Comparison of ENCODE assay signal across 1 cellular context in the genomic region with DNA sequence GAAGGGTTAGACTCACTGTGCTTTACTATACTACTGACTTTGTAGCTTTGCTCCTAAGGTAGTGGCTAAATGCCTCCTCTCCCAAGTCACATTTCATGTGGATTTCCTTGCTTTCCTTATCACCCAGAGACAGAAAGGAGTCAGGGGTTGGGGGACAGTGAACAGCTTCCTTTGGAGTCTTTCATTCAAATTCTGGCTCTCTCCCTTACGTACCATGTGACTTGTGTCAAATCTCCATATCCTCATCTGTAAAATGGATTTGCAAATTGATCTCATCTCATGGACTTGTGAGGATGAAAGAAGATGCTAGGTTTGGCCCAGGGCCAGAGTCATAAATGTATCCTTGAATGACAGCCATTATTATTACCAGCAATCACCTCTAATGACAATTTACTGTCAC.
TF ChIP-seq lines count a peak whose summit lies in the region.

No MANE protein-coding gene starts in this region.

TF ChIP-seq in K562, 482 proteins besides CTCF, POLR2A, EP300 and RAD21 (continued from another document):
- no peak for TF ChIP-seq ZNF551 (CRISPR knock-in tag; IDR thresholded peaks at IDR 0.05)
- no peak for TF ChIP-seq SMARCB1 (IDR thresholded peaks at IDR 0.05; ENCODE audit: insufficient read length, low read depth)
- TF ChIP-seq, protein P1, sequence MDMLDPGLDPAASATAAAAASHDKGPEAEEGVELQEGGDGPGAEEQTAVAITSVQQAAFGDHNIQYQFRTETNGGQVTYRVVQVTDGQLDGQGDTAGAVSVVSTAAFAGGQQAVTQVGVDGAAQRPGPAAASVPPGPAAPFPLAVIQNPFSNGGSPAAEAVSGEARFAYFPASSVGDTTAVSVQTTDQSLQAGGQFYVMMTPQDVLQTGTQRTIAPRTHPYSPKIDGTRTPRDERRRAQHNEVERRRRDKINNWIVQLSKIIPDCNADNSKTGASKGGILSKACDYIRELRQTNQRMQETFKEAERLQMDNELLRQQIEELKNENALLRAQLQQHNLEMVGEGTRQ (CRISPR knock-in tag; IDR thresholded peaks at IDR 0.05): 0 out of 2 replicates have a peak, but pooled peaks have one; percentile 2
- TF ChIP-seq ZFP36 (IDR thresholded peaks at IDR 0.05; ENCODE audit: low read depth, low read length, partially characterized antibody): no peak
- TF ChIP-seq ETV6 (IDR thresholded peaks at IDR 0.05; ENCODE audit: borderline replicate concordance in 1 of 2, low read depth in 2 of 2, low read length in 1 of 2): no peak
- TF ChIP-seq ETV6 (CRISPR knock-in tag; IDR thresholded peaks at IDR 0.05; ENCODE audit: borderline replicate concordance): no peak
- TF ChIP-seq NFYB (IDR thresholded peaks at IDR 0.05; ENCODE audit: extremely low read depth, insufficient read length): no peak
